9 cellular contexts compared by ENCODE assay signal in the genomic region with DNA sequence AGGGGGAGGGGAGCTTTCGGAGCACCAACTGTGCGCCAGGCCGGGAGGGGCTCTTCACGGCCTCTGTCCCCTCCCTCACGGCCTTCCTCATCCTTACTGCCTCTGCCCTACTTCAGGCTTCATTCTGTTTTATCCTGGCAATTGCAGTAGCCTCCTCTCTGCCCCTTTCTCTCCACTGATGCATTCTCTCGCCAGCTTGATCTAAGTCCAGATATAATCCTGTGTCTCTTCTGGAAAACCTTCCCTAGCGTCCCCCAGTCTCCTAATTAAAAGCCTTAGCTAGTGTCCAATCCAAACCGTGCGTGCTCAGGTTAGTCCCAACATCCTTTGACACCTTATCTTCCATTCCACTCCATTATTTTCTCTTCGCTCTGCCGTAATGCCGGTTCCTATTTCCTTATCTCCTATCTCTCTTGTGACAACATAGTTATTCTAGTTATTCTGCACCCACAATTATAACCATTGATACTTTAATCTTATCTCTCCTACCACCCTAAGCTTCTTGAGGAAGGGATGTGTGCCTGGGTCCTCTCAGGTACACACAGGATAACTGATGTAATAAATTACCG. TPM values are rescaled to one million over a fixed set of nuclear protein-coding genes. Genes with fewer than 3 reads are reported as not detected.
DNase-seq lines count a peak whose midpoint lies in the region; ATAC-seq and TF ChIP-seq lines count a peak whose summit lies in the region.
"Had no signal": no experiment of that assay in that cellular context is flagged by ENCODE, and none has a peak within 500 bp of the region (broad histone marks: within the 10 kb centered on the region; RNA-seq: fewer than 3 reads in every experiment).

No MANE protein-coding gene starts in this region.

- H3K9me3 ChIP-seq in mucosa of descending colon = no peaks in the 10 kb centered on the region

- ATAC-seq in mucosa of descending colon (no peak), HG03378 (IDR thresholded peaks at IDR 0.05; ENCODE audit: unreplicated experiment) (no peak), HG02981 (IDR thresholded peaks at IDR 0.05; ENCODE audit: unreplicated experiment) (no peak)

- H3K4me3 Mint-ChIP-seq in brain = peak overlapping the region; percentile 87 to 93 (median 89)

- intact Hi-C loops in mucosa of descending colon (cut with DNase I, micrococcal nuclease) = no loop called here

- H3K4me3 ChIP-seq in mucosa of descending colon = peak overlapping the region; percentile 72

- in situ Hi-C loops in KBM-7 (cut with MboI; ENCODE audit: low pct_unique_long_range_greater_than_20kb, low sequenced_read_pairs) = no loop called here

- TF ChIP-seq CTCF in brain (conservative IDR thresholded peaks at IDR 0.05) (no peak), mucosa of descending colon (IDR thresholded peaks at IDR 0.05) (no peak)

- H3K27ac Mint-ChIP-seq in brain = peak overlapping the region; percentile 94 to 97 (median 96)

- H3K4me1 Mint-ChIP-seq in brain = peaks cover 54% of the 10 kb centered on the region

- peaks cover 7% of the 10 kb centered on the region for H3K36me3 Mint-ChIP-seq in brain

- peaks cover 13% of the 10 kb centered on the region for H3K4me1 ChIP-seq in mucosa of descending colon (ENCODE audit: low read depth)

- peaks cover 5% of the 10 kb centered on the region for H3K27me3 Mint-ChIP-seq in brain

- H3K36me3 ChIP-seq in mucosa of descending colon (ENCODE audit: low read depth) = no peaks in the 10 kb centered on the region

- peak; percentile 11 for DNase-seq in COR-L47 (lab: John Stamatoyannopoulos, UW)
- peak; percentile 59 for DNase-seq in KBM-7
- no peak for DNase-seq in mucosa of descending colon
- DNase-seq in stimulated activated CD4-positive, alpha-beta T cell treated with anti-CD3 and anti-CD28 coated beads, Interleukin-2, amount 100 ng/mL, for 48 hours = no peak
- DNase-seq in NCI-H2171 treated with DMSO at 0.1 percent for 48 hours (lab: John Stamatoyannopoulos, UW) = no peak

- peaks cover 0 to 3% (median 0%) of the 10 kb centered on the region in 5 experiments for H3K9me3 Mint-ChIP-seq in brain

RNA-seq across cellular contexts. Expression of gene ZNF48, which starts 0.9 kb away (rescaled TPM):
- polyA plus RNA-seq in brain (ENCODE audit: insufficient read depth, low read depth, low replicate concordance) = 34.3 TPM
- 10 to 100 TPM in 1 of 3 donors, 1 to 10 TPM in 2; 6.5 to 13.7 (median 6.6) TPM for total RNA-seq in mucosa of descending colon

RNA-seq across cellular contexts. Expression of gene ZNF771, which starts 11.3 kb away (rescaled TPM):
- polyA plus RNA-seq in brain (ENCODE audit: insufficient read depth, low read depth, low replicate concordance) = 7.9 TPM
- 10 to 100 TPM in 1 of 3 donors, 1 to 10 TPM in 2; 3.8 to 11.6 (median 4.3) TPM for total RNA-seq in mucosa of descending colon

RNA-seq across cellular contexts. Expression of gene SEPTIN1, which starts 13.7 kb away (rescaled TPM):
- polyA plus RNA-seq in brain (ENCODE audit: insufficient read depth, low read depth, low replicate concordance) = 4.8 TPM
- total RNA-seq in mucosa of descending colon = 1 to 10 TPM; 5.6 to 6.1 (median 6.0) TPM
- total RNA-seq: SK-MEL-5 had no signal

RNA-seq across cellular contexts. Expression of gene MYL11, which starts 21.5 kb away (rescaled TPM):
- polyA plus RNA-seq in brain (ENCODE audit: insufficient read depth, low read depth, low replicate concordance) = not detected
- total RNA-seq in mucosa of descending colon = 1 to 10 TPM in 2 of 3 donors, not detected in 1; 1.1 to 1.6 TPM
- total RNA-seq: SK-MEL-5 had no signal

RNA-seq across cellular contexts. Expression of gene TBC1D10B, which starts 25.8 kb away (rescaled TPM):
- polyA plus RNA-seq in brain (ENCODE audit: insufficient read depth, low read depth, low replicate concordance) = 93.7 TPM
- 10 to 100 TPM; 46.4 to 48.8 (median 47.5) TPM for total RNA-seq in mucosa of descending colon

Comparison
In these comparisons a context has a peak if more than half of its experiments do, and no peak if none do; other contexts are left out.
1. DNase-seq: peak in COR-L47 (single experiment) and KBM-7 (single experiment); none in mucosa of descending colon (0 of 3), stimulated activated CD4-positive, alpha-beta T cell treated with anti-CD3 and anti-CD28 coated beads, Interleukin-2, amount 100 ng/mL, for 48 hours (0 of 2) and NCI-H2171 treated with DMSO at 0.1 percent for 48 hours (single experiment).